In the genomic region with DNA sequence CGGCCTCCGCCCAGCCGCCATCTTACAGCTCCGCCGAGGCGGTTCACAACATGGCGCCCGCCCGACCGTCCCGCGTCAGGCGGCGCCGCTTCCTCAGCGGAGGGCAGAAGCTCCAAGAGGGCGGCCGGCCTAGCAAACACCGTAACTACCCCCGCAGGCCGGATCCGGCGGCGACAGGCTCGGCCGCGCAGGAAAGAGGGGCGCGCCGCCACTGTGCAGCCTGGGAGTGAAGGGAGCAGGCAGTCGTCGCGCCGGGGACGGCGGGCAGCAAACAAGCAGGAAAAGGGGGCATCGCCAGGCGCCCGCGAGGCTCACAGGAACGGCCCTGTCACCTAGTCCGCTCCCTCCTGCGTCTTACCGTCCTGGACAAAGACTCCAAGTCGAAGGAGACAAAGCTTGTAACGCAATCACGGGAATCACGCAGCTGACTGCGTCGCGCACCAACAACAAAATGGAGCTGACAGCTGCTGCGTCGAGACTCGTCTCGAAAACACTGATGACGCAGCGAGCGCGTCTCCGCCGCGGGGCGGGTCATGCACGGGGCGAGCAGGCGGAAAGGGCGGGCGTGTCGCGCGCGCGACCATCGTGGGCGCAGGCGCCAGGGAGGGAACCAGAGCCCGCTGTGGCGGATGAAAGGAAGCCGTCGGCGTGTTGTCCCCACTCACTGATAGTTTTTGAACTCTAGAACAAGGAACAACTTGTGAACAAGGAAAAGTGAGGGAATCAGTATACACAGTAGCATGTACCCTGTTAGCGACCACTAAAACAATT, we compare ENCODE assay signal across 1 cellular context.
A peak's percentile ranks its signal among the peaks of the same experiment; 100 is the strongest.
TF ChIP-seq lines count a peak whose summit lies in the region.

CLK1 (minus strand) TSS at position 453 of the 771 bp plus-strand sequence. CDS start 2,796 bp downstream, outside the sequence.

TF ChIP-seq in HepG2, 621 proteins besides CTCF, POLR2A, EP300 and RAD21 (continued from another document and continues in another):
- TF ChIP-seq ZNF367 (CRISPR knock-in tag; IDR thresholded peaks at IDR 0.05; ENCODE audit: borderline replicate concordance) (no peak; the same call in none of the 2 replicates), ELF1 (CRISPR knock-in tag; IDR thresholded peaks at IDR 0.05) (peak; percentile 68), NFE2L1 (CRISPR knock-in tag; IDR thresholded peaks at IDR 0.05; ENCODE audit: borderline replicate concordance) (peak; percentile 61; the same call in 1 of the 2 replicates), ZNF674 (CRISPR knock-in tag; IDR thresholded peaks at IDR 0.05; ENCODE audit: low read depth) (no peak), ZNF687 (CRISPR knock-in tag; IDR thresholded peaks at IDR 0.05) (peak; percentile 99), GATA4 (IDR thresholded peaks at IDR 0.05; ENCODE audit: borderline replicate concordance, low read depth) (peak; percentile 90), ZUFSP (CRISPR knock-in tag; IDR thresholded peaks at IDR 0.05; ENCODE audit: borderline replicate concordance) (peak; percentile 70; the same call in 1 of the 2 replicates), FOXO1 (CRISPR knock-in tag; IDR thresholded peaks at IDR 0.05) (peak; percentile 94), ZMYM3 (CRISPR knock-in tag; IDR thresholded peaks at IDR 0.05) (peak; percentile 41; the same call in 1 of the 2 replicates), SMYD3 (CRISPR knock-in tag; IDR thresholded peaks at IDR 0.05) (peak; percentile 98), MEIS2 (CRISPR knock-in tag; IDR thresholded peaks at IDR 0.05) (peak; percentile 97), ZFP36L2 (CRISPR knock-in tag; IDR thresholded peaks at IDR 0.05) (peak; percentile 68; the same call in 1 of the 2 replicates), FLYWCH1 (CRISPR knock-in tag; IDR thresholded peaks at IDR 0.05) (no peak), GABPA (IDR thresholded peaks at IDR 0.05; ENCODE audit: low read depth, low read length) (peak; percentile 43; the same call in 1 of the 2 replicates), GABPA (CRISPR knock-in tag; IDR thresholded peaks at IDR 0.05; ENCODE audit: low read depth) (peak; percentile 62), NCOA1 (CRISPR knock-in tag; IDR thresholded peaks at IDR 0.05) (peak; percentile 98), ZNF724P (CRISPR knock-in tag; IDR thresholded peaks at IDR 0.05; ENCODE audit: borderline replicate concordance) (peak; percentile 99), ZSCAN12 (CRISPR knock-in tag; IDR thresholded peaks at IDR 0.05) (peak; percentile 86; the same call in 1 of the 2 replicates), YY1 (IDR thresholded peaks at IDR 0.05; ENCODE audit: insufficient read depth, insufficient replicate concordance, low read depth, low read length) (peak; percentile 99), ZNF878 (CRISPR knock-in tag; IDR thresholded peaks at IDR 0.05) (peak; percentile 96), ELF4 (CRISPR knock-in tag; IDR thresholded peaks at IDR 0.05; ENCODE audit: borderline replicate concordance) (no peak), CAMTA2 (CRISPR knock-in tag; IDR thresholded peaks at IDR 0.05; ENCODE audit: borderline replicate concordance) (peak; percentile 98), YEATS2 (CRISPR knock-in tag; IDR thresholded peaks at IDR 0.05; ENCODE audit: borderline replicate concordance) (peak; percentile 96), ZFP1 (CRISPR knock-in tag; IDR thresholded peaks at IDR 0.05) (peak; percentile 62), ZBTB14 (CRISPR knock-in tag; IDR thresholded peaks at IDR 0.05) (peak; percentile 99), RELA (CRISPR knock-in tag; IDR thresholded peaks at IDR 0.05) (peak; percentile 52), ZNF782 (CRISPR knock-in tag; IDR thresholded peaks at IDR 0.05; ENCODE audit: borderline replicate concordance) (peak; percentile 95; the same call in 1 of the 2 replicates), BORCS8-MEF2B (CRISPR knock-in tag; IDR thresholded peaks at IDR 0.05) (peak; percentile 99), TSC22D2 (CRISPR knock-in tag; IDR thresholded peaks at IDR 0.05; ENCODE audit: borderline replicate concordance) (peak; percentile 97), POLR2AphosphoS5 (IDR thresholded peaks at IDR 0.05; ENCODE audit: low read depth, low read length) (peak; percentile 100), ZNF337 (CRISPR knock-in tag; IDR thresholded peaks at IDR 0.05; ENCODE audit: borderline replicate concordance, low read depth) (peak; percentile 90), ZNF333 (CRISPR knock-in tag; IDR thresholded peaks at IDR 0.05; ENCODE audit: borderline replicate concordance) (peak; percentile 75), SMAD3 (CRISPR knock-in tag; IDR thresholded peaks at IDR 0.05) (peak; percentile 96), PHF5A (CRISPR knock-in tag; IDR thresholded peaks at IDR 0.05; ENCODE audit: low read depth, unreplicated experiment) (peak; percentile 83), NR2F1 (CRISPR knock-in tag; IDR thresholded peaks at IDR 0.05) (peak in 1 of 2 experiments; percentile 46; a peak in 1 of 4 replicates), MYPOP (CRISPR knock-in tag; IDR thresholded peaks at IDR 0.05) (peak; percentile 94), ATAD3A (CRISPR knock-in tag; IDR thresholded peaks at IDR 0.05) (peak; percentile 78; the same call in 1 of the 2 replicates), SRSF9 (IDR thresholded peaks at IDR 0.05; ENCODE audit: borderline replicate concordance, insufficient read depth, low read depth, low read length, poor library complexity, severe bottlenecking) (no peak), ZNF816 (CRISPR knock-in tag; IDR thresholded peaks at IDR 0.05; ENCODE audit: borderline replicate concordance) (peak; percentile 51; the same call in 1 of the 2 replicates), FOXA1 (IDR thresholded peaks at IDR 0.05) (no peak), FOXA1 (CRISPR knock-in tag; IDR thresholded peaks at IDR 0.05) (peak; percentile 33; the same call in 1 of the 2 replicates), SMAD1 (CRISPR knock-in tag; IDR thresholded peaks at IDR 0.05; ENCODE audit: borderline replicate concordance, low read depth) (peak; percentile 84; the same call in 1 of the 2 replicates), ZBTB37 (CRISPR knock-in tag; IDR thresholded peaks at IDR 0.05) (no peak), TFDP2 (CRISPR knock-in tag; IDR thresholded peaks at IDR 0.05) (peak; percentile 94), GRHL1 (CRISPR knock-in tag; conservative IDR thresholded peaks at IDR 0.05) (no peak), ZKSCAN1 (IDR thresholded peaks at IDR 0.05; ENCODE audit: low read length) (no peak), ZBTB7B (CRISPR knock-in tag; IDR thresholded peaks at IDR 0.05) (peak; percentile 69)
- TF ChIP-seq, protein P1, sequence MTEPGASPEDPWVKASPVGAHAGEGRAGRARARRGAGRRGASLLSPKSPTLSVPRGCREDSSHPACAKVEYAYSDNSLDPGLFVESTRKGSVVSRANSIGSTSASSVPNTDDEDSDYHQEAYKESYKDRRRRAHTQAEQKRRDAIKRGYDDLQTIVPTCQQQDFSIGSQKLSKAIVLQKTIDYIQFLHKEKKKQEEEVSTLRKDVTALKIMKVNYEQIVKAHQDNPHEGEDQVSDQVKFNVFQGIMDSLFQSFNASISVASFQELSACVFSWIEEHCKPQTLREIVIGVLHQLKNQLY (CRISPR knock-in tag; IDR thresholded peaks at IDR 0.05): peak; percentile 91
- TF ChIP-seq, protein P2, sequence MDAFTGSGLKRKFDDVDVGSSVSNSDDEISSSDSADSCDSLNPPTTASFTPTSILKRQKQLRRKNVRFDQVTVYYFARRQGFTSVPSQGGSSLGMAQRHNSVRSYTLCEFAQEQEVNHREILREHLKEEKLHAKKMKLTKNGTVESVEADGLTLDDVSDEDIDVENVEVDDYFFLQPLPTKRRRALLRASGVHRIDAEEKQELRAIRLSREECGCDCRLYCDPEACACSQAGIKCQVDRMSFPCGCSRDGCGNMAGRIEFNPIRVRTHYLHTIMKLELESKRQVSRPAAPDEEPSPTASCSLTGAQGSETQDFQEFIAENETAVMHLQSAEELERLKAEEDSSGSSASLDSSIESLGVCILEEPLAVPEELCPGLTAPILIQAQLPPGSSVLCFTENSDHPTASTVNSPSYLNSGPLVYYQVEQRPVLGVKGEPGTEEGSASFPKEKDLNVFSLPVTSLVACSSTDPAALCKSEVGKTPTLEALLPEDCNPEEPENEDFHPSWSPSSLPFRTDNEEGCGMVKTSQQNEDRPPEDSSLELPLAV (CRISPR knock-in tag; conservative IDR thresholded peaks at IDR 0.05; ENCODE audit: low read depth): peak; percentile 88; the same call in 1 of the 2 replicates
